In the genomic region with DNA sequence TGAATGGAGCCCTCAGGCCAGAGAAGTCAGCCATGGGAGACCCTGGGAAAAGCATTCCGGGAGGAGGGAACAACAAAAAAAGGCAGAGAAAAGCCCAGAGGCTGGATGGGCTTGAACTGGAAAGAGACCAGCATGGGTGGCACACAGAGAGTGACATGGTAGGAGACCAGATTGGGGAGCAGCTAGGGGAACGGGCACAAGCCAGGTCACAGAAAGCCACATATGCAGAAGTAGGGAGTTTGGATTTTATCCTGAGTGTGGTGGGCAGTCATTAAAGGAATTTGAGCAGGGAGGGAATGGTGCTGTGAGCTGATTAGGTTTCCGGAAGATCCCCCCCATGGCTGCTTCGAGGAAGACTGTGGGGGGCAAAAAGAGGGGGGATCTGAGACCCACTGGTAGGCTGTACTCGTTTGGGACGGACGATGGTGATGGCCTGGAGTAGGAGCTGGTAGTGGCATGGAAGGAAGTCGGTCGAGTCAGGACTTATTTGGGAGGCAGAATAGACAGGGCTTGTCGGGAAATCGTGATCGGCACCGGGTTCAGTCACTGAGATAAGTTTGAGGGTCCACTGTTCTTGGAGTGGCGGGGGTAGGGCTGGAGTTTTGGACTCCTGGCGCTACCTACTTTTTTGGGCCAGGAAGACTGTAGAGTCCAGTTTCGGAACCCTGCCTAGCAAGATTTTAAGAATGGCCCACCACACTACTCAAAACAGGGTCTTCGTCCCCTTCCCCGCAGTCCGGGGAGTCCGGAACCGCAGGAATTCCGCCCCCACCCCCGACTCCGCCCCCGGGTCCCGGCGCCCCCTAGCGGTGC, we compare ENCODE assay signal across 8 cellular contexts. TPM values are rescaled to one million over a fixed set of nuclear protein-coding genes. Genes with fewer than 3 reads are reported as not detected.
DNase-seq lines count a peak whose midpoint lies in the region; ATAC-seq, FAIRE-seq and TF ChIP-seq lines count a peak whose summit lies in the region.

No MANE protein-coding gene starts in this region.

- TF ChIP-seq CTCF in WI38 (IDR thresholded peaks at IDR 0.05; ENCODE audit: low read depth, low read length), result no peak
- TF ChIP-seq CTCF in foreskin keratinocyte (conservative IDR thresholded peaks at IDR 0.05), result no peak
- TF ChIP-seq CTCF in pancreas (IDR thresholded peaks at IDR 0.05), result peak in 1 of 4 donors; percentile 72

- WGBS in pancreas, 2 donors, result 2% methylated on average over 28 of the region's 28 CpGs

- H3K4me1 ChIP-seq in foreskin keratinocyte (peaks cover 10% of the 10 kb centered on the region), pancreas (peaks cover 0 to 18% (median 5%) of the 10 kb centered on the region in 3 donors)

- peak overlapping the region; percentile 74 for H3K4me3 ChIP-seq in WI38 (ENCODE audit: low read depth, low read length)
- peak overlapping the region; percentile 64 to 82 (median 80) for H3K4me3 ChIP-seq in pancreas

- H3K27ac ChIP-seq in foreskin keratinocyte, result peak overlapping the region; percentile 75
- H3K27ac ChIP-seq in pancreas, result peak overlapping the region; percentile 98 to 99 (median 99)

- intact Hi-C loops in pancreas (cut with DNase I), result no loop called here

- H3K36me3 ChIP-seq in pancreas, result no peaks in the 10 kb centered on the region

- ATAC-seq in foreskin keratinocyte (no peak), pancreas (peak in 2 of 4 donors; percentile 19 to 33)

- H3K27me3 ChIP-seq in foreskin keratinocyte (no peaks in the 10 kb centered on the region), pancreas (no peaks in the 10 kb centered on the region)

- FAIRE-seq in pancreas (lab: Jason Lieb, UNC), result no peak

- no peaks in the 10 kb centered on the region for H3K9me3 ChIP-seq in pancreas

- DNase-seq in stimulated activated CD4-positive, alpha-beta T cell treated with anti-CD3 and anti-CD28 coated beads, Interleukin-15, amount 100 ng/mL, for 24 hours, result peak; percentile 32
- no peak for DNase-seq in stimulated activated CD4-positive, alpha-beta T cell treated with anti-CD3 and anti-CD28 coated beads, Interleukin-4, amount 100 ng/mL, for 1 hour
- no peak for DNase-seq in foreskin keratinocyte
- DNase-seq in pancreas, result peak in 1 of 6 donors; percentile 49
- DNase-seq in GM19238 (ENCODE audit: insufficient read length, low spot score), result no peak
- no peak for DNase-seq in NCI-H1105 treated with DMSO at 0.1 percent for 48 hours (lab: John Stamatoyannopoulos, UW)
- DNase-seq in SKM-1 treated with dmso at 0.1 percent for 144 hours (lab: John Stamatoyannopoulos, UW; ENCODE audit: unreplicated experiment), result no peak

RNA-seq across cellular contexts. Expression of gene SERTAD1, which starts 0.9 kb away (rescaled TPM):
- 12.4 and 14.3 TPM in 2 replicates for total RNA-seq in foreskin keratinocyte
- polyA plus RNA-seq in foreskin keratinocyte, result 15.6 and 19.8 TPM in 2 replicates
- 1 to 10 TPM; 2.6 to 5.4 (median 3.9) TPM for total RNA-seq in pancreas
- polyA plus RNA-seq in pancreas, result 10 to 100 TPM in 1 of 2 donors, 1 to 10 TPM in 1; 6.4 to 11.9 TPM

RNA-seq across cellular contexts. Expression of gene PRX, which starts 11.7 kb away (rescaled TPM):
- total RNA-seq in foreskin keratinocyte, result 0.95 TPM in 2 replicates
- polyA plus RNA-seq in foreskin keratinocyte, result 0.53 and 0.77 TPM in 2 replicates
- 1 to 10 TPM; 1.4 to 3.2 (median 2.3) TPM for total RNA-seq in pancreas
- 1 to 10 TPM; 3.2 to 3.7 TPM for polyA plus RNA-seq in pancreas

RNA-seq across cellular contexts. Expression of gene SERTAD3, which starts 19.3 kb away (rescaled TPM):
- total RNA-seq in foreskin keratinocyte, result 23.3 and 29.6 TPM in 2 replicates
- 22.3 and 24.1 TPM in 2 replicates for polyA plus RNA-seq in foreskin keratinocyte
- 10 to 100 TPM in 1 of 6 donors, 1 to 10 TPM in 5; 4.9 to 14.8 (median 7.6) TPM for total RNA-seq in pancreas
- 10 to 100 TPM; 11.2 to 15.0 TPM for polyA plus RNA-seq in pancreas

RNA-seq across cellular contexts. Expression of gene HIPK4, which starts 34.9 kb away (rescaled TPM):
- 0.07 and 0.10 TPM in 2 replicates for total RNA-seq in foreskin keratinocyte
- 0.09 and 0.11 TPM in 2 replicates for polyA plus RNA-seq in foreskin keratinocyte
- total RNA-seq in pancreas, result under 1 TPM in 3 of 6 donors, not detected in 3; 0.06 to 0.14 (median 0.09) TPM
- under 1 TPM; 0.05 to 0.08 TPM for polyA plus RNA-seq in pancreas

RNA-seq across cellular contexts. Expression of gene BLVRB, which starts 40.7 kb away (rescaled TPM):
- 75.3 and 79.6 TPM in 2 replicates for total RNA-seq in foreskin keratinocyte
- polyA plus RNA-seq in foreskin keratinocyte, result 101 and 124 TPM in 2 replicates
- total RNA-seq in pancreas, result 10 to 100 TPM; 24.1 to 39.9 (median 34.0) TPM
- polyA plus RNA-seq in pancreas, result 10 to 100 TPM; 47.6 to 49.4 TPM
